In the genomic region with DNA sequence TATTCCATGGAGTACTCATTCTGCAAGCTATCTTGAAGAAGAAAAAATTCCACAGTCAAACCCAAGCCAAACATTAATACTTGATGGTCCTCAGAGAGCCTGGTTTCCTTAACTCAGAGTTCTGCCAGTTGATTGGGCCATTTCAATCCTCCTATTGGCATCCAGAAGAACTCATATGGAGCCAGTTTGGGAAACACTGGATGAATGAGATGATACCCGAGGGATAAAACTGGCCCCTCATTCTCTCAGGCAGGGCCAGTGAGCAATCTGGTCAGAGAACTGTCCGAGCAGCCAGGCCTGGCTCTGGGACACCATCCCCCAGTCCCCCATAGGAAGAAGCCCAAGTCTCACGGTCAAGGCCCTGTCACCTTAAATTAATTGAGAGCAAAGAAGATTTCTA, we compare ENCODE assay signal across 22 cellular contexts. TPM values are rescaled to one million over a fixed set of nuclear protein-coding genes. Genes with fewer than 3 reads are reported as not detected.
DNase-seq lines count a peak whose midpoint lies in the region; ATAC-seq and TF ChIP-seq lines count a peak whose summit lies in the region.
"Had no signal": no experiment of that assay in that cellular context is flagged by ENCODE, and none has a peak within 500 bp of the region (broad histone marks: within the 10 kb centered on the region; RNA-seq: fewer than 3 reads in every experiment).

No MANE protein-coding gene starts in this region.

- 81 to 87% (median 86%) methylated on average over 3 of the region's 3 CpGs for WGBS in psoas muscle, 3 donors
- WGBS in transverse colon (ENCODE audit: low coverage in 1 of 2), 2 donors: 84% methylated on average over 3 of the region's 3 CpGs; no CpG with 5 or more reads in 1 of the 2 donors

- no peak for TF ChIP-seq POLR2A in transverse colon (IDR thresholded peaks at IDR 0.05)

- H3K9me3 ChIP-seq in psoas muscle: no peaks in the 10 kb centered on the region
- no peaks in the 10 kb centered on the region for H3K9me3 ChIP-seq in transverse colon
- H3K9me3 ChIP-seq: Caco-2, MG63, prostate gland had no signal

- no peak for TF ChIP-seq EP300 in transverse colon (IDR thresholded peaks at IDR 0.05; ENCODE audit: low read depth)

- DNase-seq in brain microvascular endothelial cell (no peak), left cardiac atrium (no peak), psoas muscle (peak; percentile 48 to 71), transverse colon (no peak), SKM-1 (lab: John Stamatoyannopoulos, UW; ENCODE audit: unreplicated experiment) (no peak), anterior cingulate cortex (lab: John Stamatoyannopoulos, UW) (no peak)
- DNase-seq: activated CD8-positive, alpha-beta T cell treated with anti-CD3 and anti-CD28 coated beads, Interleukin-2, amount 10 ng/mL, durations not matched to agents 7 days and 5 days; activated naive CD8-positive, alpha-beta T cell treated with anti-CD3 and anti-CD28 coated beads, Interleukin-2, amount 50 U/mL, for 24 hours; Caco-2; naive thymus-derived CD4-positive, alpha-beta T cell; NCI-H187 treated with DMSO at 0.1 percent for 48 hours; NCI-H524 treated with DMSO at 0.1 percent for 48 hours; SHP77; stimulated activated CD4-positive, alpha-beta T cell treated with anti-CD3 and anti-CD28 coated beads, Interleukin-15, amount 100 ng/mL, for 24 hours; stimulated activated naive B cell treated with anti-CD40 and anti-IgM and Interleukin-4, amounts not matched to agents 10 μg/mL and 1 μg/mL and 100 μg/mL, for 72 hours; T-helper 17 cell; WERI-Rb-1 had no signal

- TF ChIP-seq CTCF in brain microvascular endothelial cell (IDR thresholded peaks at IDR 0.05; ENCODE audit: low read depth, low read length, missing control alignments) (no peak), psoas muscle (IDR thresholded peaks at IDR 0.05) (no peak), transverse colon (IDR thresholded peaks at IDR 0.05) (no peak)

- in situ Hi-C loops in brain microvascular endothelial cell (cut with HindIII; ENCODE audit: low pct_ligation_motif_present, low sequenced_read_pairs) (no loop called here), transverse colon (cut with MboI; ENCODE audit: low pct_ligation_motif_present in 1 of 4, low pct_unique_long_range_greater_than_20kb in 1 of 4, low sequenced_read_pairs in 3 of 4) (no loop called here)

- no peaks in the 10 kb centered on the region for H3K27me3 ChIP-seq in brain microvascular endothelial cell (replicated peaks)
- no peaks in the 10 kb centered on the region for H3K27me3 ChIP-seq in psoas muscle (ENCODE audit: insufficient read depth in 3 of 3, low read length in 2 of 3)
- no peaks in the 10 kb centered on the region for H3K27me3 ChIP-seq in transverse colon
- H3K27me3 ChIP-seq: MG63 had no signal

- no peak overlapping the region for H3K4me3 ChIP-seq in brain microvascular endothelial cell (ENCODE audit: low read depth, low read length)
- no peak overlapping the region for H3K4me3 ChIP-seq in psoas muscle
- no peak overlapping the region for H3K4me3 ChIP-seq in transverse colon
- H3K4me3 ChIP-seq: MG63, prostate gland had no signal

- H3K27ac ChIP-seq in brain microvascular endothelial cell (peak overlapping the region; percentile 83), psoas muscle (peak overlapping the region; percentile 82), transverse colon (peak overlapping the region; percentile 58 to 71 (median 68))
- H3K27ac ChIP-seq: WERI-Rb-1 had no signal

- H3K36me3 ChIP-seq in brain microvascular endothelial cell (replicated peaks): no peaks in the 10 kb centered on the region
- H3K36me3 ChIP-seq in psoas muscle (ENCODE audit: insufficient read depth in 1 of 2, low read depth in 1 of 2): peaks cover 0 to 12% of the 10 kb centered on the region in 2 donors
- no peaks in the 10 kb centered on the region for H3K36me3 ChIP-seq in transverse colon
- H3K36me3 ChIP-seq: MG63, prostate gland, WERI-Rb-1 had no signal

- peak; percentile 19 to 49 for ATAC-seq in left cardiac atrium
- peak in 3 of 4 donors; percentile 20 to 46 (median 25) for ATAC-seq in psoas muscle
- no peak for ATAC-seq in GM19023 (IDR thresholded peaks at IDR 0.05; ENCODE audit: unreplicated experiment)
- ATAC-seq in HG02798 (IDR thresholded peaks at IDR 0.05; ENCODE audit: poor library complexity, unreplicated experiment): no peak
- ATAC-seq: activated CD8-positive, alpha-beta T cell treated with anti-CD3 and anti-CD28 coated beads, Interleukin-2, amount 10 ng/mL, durations not matched to agents 7 days and 5 days; activated naive CD8-positive, alpha-beta T cell treated with anti-CD3 and anti-CD28 coated beads, Interleukin-2, amount 50 U/mL, for 24 hours; activated T-helper 17 cell treated with anti-CD3 and anti-CD28 coated beads, Interleukin-2, amount 50 U/mL, for 72 hours; naive thymus-derived CD4-positive, alpha-beta T cell; stimulated activated naive B cell treated with anti-CD40 and anti-IgM and Interleukin-4, amounts not matched to agents 10 μg/mL and 1 μg/mL and 100 μg/mL, for 72 hours; T-helper 17 cell had no signal

- H3K4me1 ChIP-seq in psoas muscle (peaks cover 33% of the 10 kb centered on the region), transverse colon (peaks cover 0 to 12% (median 2%) of the 10 kb centered on the region in 4 donors)
- H3K4me1 ChIP-seq: prostate gland had no signal

- intact Hi-C loops in left cardiac atrium (cut with DNase I): no loop called here
- intact Hi-C loops in psoas muscle (cut with DNase I): loop anchor here in 1 of 2 donors (5.0 kb wide), 1 partner anchor 37 kb away; no protein-coding TSS in a partner anchor
- intact Hi-C loops in transverse colon (cut with DNase I; ENCODE audit: low total_unique reads): no loop called here

RNA-seq across cellular contexts. Expression of gene NUAK1, which starts 48.8 kb away (rescaled TPM):
- 10 to 100 TPM; 20.4 to 40.1 TPM for total RNA-seq in left cardiac atrium
- 100 to 1,000 TPM in 1 of 4 donors, 10 to 100 TPM in 3; 19.8 to 102 (median 35.6) TPM for total RNA-seq in psoas muscle
- polyA plus RNA-seq in psoas muscle: 10 to 100 TPM in 2 of 3 donors, 1 to 10 TPM in 1; 7.0 to 21.8 (median 10.2) TPM
- 10 to 100 TPM in 1 of 4 donors, 1 to 10 TPM in 2, under 1 TPM in 1; 0.75 to 14.7 (median 3.5) TPM for total RNA-seq in transverse colon
- total RNA-seq: activated CD8-positive, alpha-beta T cell treated with anti-CD3 and anti-CD28 coated beads, Interleukin-2, amount 10 ng/mL, durations not matched to agents 7 days and 5 days; activated T-helper 17 cell treated with anti-CD3 and anti-CD28 coated beads, Interleukin-2, amount 50 U/mL, for 72 hours had no signal
- polyA plus RNA-seq: naive thymus-derived CD4-positive, alpha-beta T cell had no signal

Comparison
In these comparisons a context has a peak if more than half of its experiments do, and no peak if none do; other contexts are left out.
1. DNase-seq: peak in psoas muscle (2 of 2); none in brain microvascular endothelial cell (single experiment), left cardiac atrium (single experiment), transverse colon (single experiment), SKM-1 (single experiment) and anterior cingulate cortex (0 of 58).
2. ATAC-seq: peak in left cardiac atrium (2 of 2) and psoas muscle (3 of 4); none in GM19023 (single experiment) and HG02798 (single experiment).
3. Peak in every context shown above with its lines, with median percentiles within 50 percentile points of each other: H3K27ac ChIP-seq.